12 cellular contexts compared by ENCODE assay signal in genomic region chr17:47957591-47958490, GRCh38. TPM values are rescaled to one million over a fixed set of nuclear protein-coding genes. Genes with fewer than 3 reads are reported as not detected.
DNase-seq lines count a peak whose midpoint lies in the region; ATAC-seq and TF ChIP-seq lines count a peak whose summit lies in the region.
"Had no signal": no experiment of that assay in that cellular context is flagged by ENCODE, and none has a peak within 500 bp of the region (broad histone marks: within the 10 kb centered on the region; RNA-seq: fewer than 3 reads in every experiment).

TSS of gene PRR15L (minus strand) at chr17:47957883. CDS start at chr17:47953234, 4,649 bp downstream.

- intact Hi-C loops in PC-3 (cut with micrococcal nuclease) (no loop called here), left colon (cut with DNase I, micrococcal nuclease) (no loop called here)

- no peaks in the 10 kb centered on the region for H3K79me2 ChIP-seq in PC-3 (ENCODE audit: low read length)

- peak within 1 kb of the TSS; percentile 71 for H3K4me2 ChIP-seq in PC-3 (ENCODE audit: low read length)

- no peaks in the 10 kb centered on the region for H3K36me3 ChIP-seq in PC-3 (ENCODE audit: low read depth, low read length)

- H3K9me2 ChIP-seq in PC-3 (replicated peaks; ENCODE audit: low read length) = no peaks in the 10 kb centered on the region

- peak within 1 kb of the TSS; percentile 42; the same call in 1 of the 2 replicates for H3K4me3 ChIP-seq in PC-3 (ENCODE audit: low read length)

- no TSS peak for BruUV-seq in PC-3 (replicated peaks; lab: Mats Ljungman, UMichigan)

- no peak within 1 kb of the TSS for H2AFZ ChIP-seq in PC-3 (ENCODE audit: low read length)

- H4K20me1 ChIP-seq in PC-3 (ENCODE audit: low read length) = no peaks in the 10 kb centered on the region

- no peaks in the 10 kb centered on the region for H3K9me3 ChIP-seq in PC-3 (ENCODE audit: low read length)

- H3K27me3 ChIP-seq in PC-3 (ENCODE audit: low read length) = no peaks in the 10 kb centered on the region

- ATAC-seq in PC-3 = peak; percentile 79
- peak; percentile 69 for ATAC-seq in left colon
- ATAC-seq in GM21786 (IDR thresholded peaks at IDR 0.05; ENCODE audit: unreplicated experiment) = no peak
- ATAC-seq: activated CD8-positive, alpha-beta T cell treated with anti-CD3 and anti-CD28 coated beads for 36 hours had no signal

- POLR2A ChIA-PET in PC-3 (lab: Charles Lee; ENCODE audit: unreplicated experiment) = interaction anchor here (0.6 to 1.0 kb wide), 4 partner anchors 9 to 16 kb away, joined by 3 to 5 read pairs (median 4); partner anchors contain the start of gene CDK5RAP3

- TF ChIP-seq CTCF in 22Rv1 (IDR thresholded peaks at IDR 0.05) = no peak
- no peak for TF ChIP-seq CTCF in PC-3 (conservative IDR thresholded peaks at IDR 0.05; ENCODE audit: low read depth, low read length)
- no peak for TF ChIP-seq CTCF in GM10266 (IDR thresholded peaks at IDR 0.05; ENCODE audit: control insufficient read depth, insufficient read depth, low read depth, missing control alignments)

- H3K9ac ChIP-seq in PC-3 (ENCODE audit: low read length) = peak within 1 kb of the TSS; percentile 41

- H3K4me1 ChIP-seq in PC-3 (ENCODE audit: insufficient read depth, low read length) = peaks cover 30% of the 10 kb centered on the region

- CTCF ChIA-PET in PC-3 (lab: Charles Lee) = interaction anchor here (0.5 to 2.2 kb wide), 6 partner anchors 9 to 89 kb away, joined by 3 to 10 read pairs (median 3); partner anchors contain the start of gene CDK5RAP3

- no peaks in the 10 kb centered on the region for H3F3A ChIP-seq in PC-3 (ENCODE audit: low read length, unreplicated experiment)

- peak within 1 kb of the TSS; percentile 98 for H3K27ac ChIP-seq in 22Rv1
- peak within 1 kb of the TSS; percentile 59 for H3K27ac ChIP-seq in PC-3 (ENCODE audit: low read length)

- peak; percentile 50 for DNase-seq in LoVo (ENCODE audit: low spot score)
- peak; percentile 80 for DNase-seq in PC-3
- DNase-seq in left colon = peak; percentile 87 to 94
- DNase-seq in activated CD4-positive, alpha-beta T cell treated with anti-CD3 and anti-CD28 coated beads for 48 hours = no peak
- DNase-seq in GF-D8 (lab: John Stamatoyannopoulos, UW) = no peak
- no peak for DNase-seq in GM10266 (ENCODE audit: extremely low spot score)
- DNase-seq: activated CD8-positive, alpha-beta T cell treated with anti-CD3 and anti-CD28 coated beads for 36 hours; KBM-7; Right ventricle myocardium superior had no signal

RNA-seq across cellular contexts. Expression of gene PRR15L, which starts in this region (rescaled TPM):
- total RNA-seq in PC-3 (2014; rRNA removed) (3.8 and 6.0 TPM in 2 replicates), left colon (100 to 1,000 TPM; 237 to 279 TPM)
- total RNA-seq: activated CD8-positive, alpha-beta T cell treated with anti-CD3 and anti-CD28 coated beads for 36 hours; pulmonary artery endothelial cell; Right ventricle myocardium superior had no signal

Comparison
In these comparisons a context has a peak if more than half of its experiments do, and no peak if none do; other contexts are left out.
1. RNA of gene PRR15L (total RNA-seq): 237 to 279 TPM in left colon; 3.8 to 6.0 TPM in PC-3; every median in the first group is over 10 times any median in the second.
2. DNase-seq: peak in LoVo (single experiment), PC-3 (single experiment) and left colon (2 of 2); none in activated CD4-positive, alpha-beta T cell treated with anti-CD3 and anti-CD28 coated beads for 48 hours (single experiment), GF-D8 (single experiment) and GM10266 (single experiment).